Comparison of ENCODE assay signal across 8 cellular contexts in genomic region chr19:46413262-46414031, GRCh38. TPM values are rescaled to one million over a fixed set of nuclear protein-coding genes. Genes with fewer than 3 reads are reported as not detected.
DNase-seq lines count a peak whose midpoint lies in the region; ATAC-seq and TF ChIP-seq lines count a peak whose summit lies in the region.

CCDC8 (minus strand) TSS chr19:46413564; CDS start chr19:46412810, 754 bp downstream.

- peaks cover 4 to 19% (median 5%) of the 10 kb centered on the region in 3 donors for H3K4me1 Mint-ChIP-seq in CD8-positive, alpha-beta memory T cell
- H3K4me1 Mint-ChIP-seq in natural killer cell, result no peaks in the 10 kb centered on the region

- CTCF ChIA-PET in CD8-positive, alpha-beta memory T cell (lab: Charles Lee), result no interaction called here

- ATAC-seq in HG03097 (IDR thresholded peaks at IDR 0.05; ENCODE audit: low FRiP score, unreplicated experiment) (no peak), GM18868 (IDR thresholded peaks at IDR 0.05; ENCODE audit: unreplicated experiment) (no peak), natural killer cell (no peak), GM21381 (IDR thresholded peaks at IDR 0.05; ENCODE audit: unreplicated experiment) (no peak)

- H3K9me3 ChIP-seq in CD8-positive, alpha-beta memory T cell (ENCODE audit: low read length), result no peaks in the 10 kb centered on the region
- H3K9me3 ChIP-seq in neuron (ENCODE audit: low read length), result no peaks in the 10 kb centered on the region

- peak within 1 kb of the TSS in 1 of 8 donors; percentile 76 for H3K27ac Mint-ChIP-seq in CD8-positive, alpha-beta memory T cell
- no peak within 1 kb of the TSS for H3K27ac Mint-ChIP-seq in natural killer cell

- H3K9me3 Mint-ChIP-seq in CD8-positive, alpha-beta memory T cell, result peaks cover 0 to 2% (median 0%) of the 10 kb centered on the region in 5 donors
- H3K9me3 Mint-ChIP-seq in natural killer cell, result no peaks in the 10 kb centered on the region

- POLR2A ChIA-PET in CD8-positive, alpha-beta memory T cell (lab: Charles Lee), result no interaction called here

- no peaks in the 10 kb centered on the region for H3K4me1 ChIP-seq in CD8-positive, alpha-beta memory T cell (ENCODE audit: insufficient read depth, low read length)
- peaks cover 42% of the 10 kb centered on the region for H3K4me1 ChIP-seq in neuron (ENCODE audit: insufficient read depth, low read length)

- H3K27me3 Mint-ChIP-seq in CD8-positive, alpha-beta memory T cell, result peaks cover 59 to 65% of the 10 kb centered on the region in 2 donors
- peaks cover 32 to 54% of the 10 kb centered on the region in 2 donors for H3K27me3 Mint-ChIP-seq in natural killer cell (ENCODE audit: low read depth in 2 of 2)

- TF ChIP-seq CTCF in natural killer cell (IDR thresholded peaks at IDR 0.05), result no peak

- intact Hi-C loops in natural killer cell (cut with micrococcal nuclease), result no loop called here

- no peak within 1 kb of the TSS for H3K4me3 ChIP-seq in CD8-positive, alpha-beta memory T cell (ENCODE audit: low read length)
- H3K4me3 ChIP-seq in neuron (ENCODE audit: low read length), result peak within 1 kb of the TSS; percentile 90

- no peaks in the 10 kb centered on the region for H3K36me3 Mint-ChIP-seq in CD8-positive, alpha-beta memory T cell
- no peaks in the 10 kb centered on the region for H3K36me3 Mint-ChIP-seq in natural killer cell

- H3K27me3 ChIP-seq in CD8-positive, alpha-beta memory T cell (ENCODE audit: insufficient read depth, low read length, poor library complexity, severe bottlenecking), result peaks cover 26% of the 10 kb centered on the region
- no peaks in the 10 kb centered on the region for H3K27me3 ChIP-seq in neuron (ENCODE audit: insufficient read depth, low read length)

- H3K4me3 Mint-ChIP-seq in CD8-positive, alpha-beta memory T cell, result no peak within 1 kb of the TSS
- no peak within 1 kb of the TSS for H3K4me3 Mint-ChIP-seq in natural killer cell

- peak within 1 kb of the TSS; percentile 76 for H3K27ac ChIP-seq in CD8-positive, alpha-beta memory T cell (ENCODE audit: low read depth, low read length)

- H3K36me3 ChIP-seq in CD8-positive, alpha-beta memory T cell (ENCODE audit: insufficient read depth, low read length), result no peaks in the 10 kb centered on the region
- H3K36me3 ChIP-seq in neuron (ENCODE audit: insufficient read depth, low read length), result peaks cover 7% of the 10 kb centered on the region

- DNase-seq in CD8-positive, alpha-beta memory T cell, result no peak
- peak; percentile 82 for DNase-seq in OCI-M1 (lab: John Stamatoyannopoulos, UW)
- DNase-seq in fibroblast of the conjunctiva (ENCODE audit: low read depth), result peak; percentile 95
- DNase-seq in natural killer cell, result no peak

- peak within 1 kb of the TSS; percentile 3 for H2AFZ ChIP-seq in neuron (ENCODE audit: low read depth, low read length)

RNA-seq across cellular contexts. Expression of gene CCDC8, which starts in this region (rescaled TPM):
- total RNA-seq in CD8-positive, alpha-beta memory T cell, result not detected
- not detected for polyA plus RNA-seq in CD8-positive, alpha-beta memory T cell
- total RNA-seq in natural killer cell, result not detected

Comparison
In these comparisons a context has a peak if more than half of its experiments do, and no peak if none do; other contexts are left out.
1. DNase-seq: peak in OCI-M1 (single experiment) and fibroblast of the conjunctiva (single experiment); none in CD8-positive, alpha-beta memory T cell (0 of 5) and natural killer cell (single experiment).